ENCODE assay signal across 19 cellular contexts in the genomic region with DNA sequence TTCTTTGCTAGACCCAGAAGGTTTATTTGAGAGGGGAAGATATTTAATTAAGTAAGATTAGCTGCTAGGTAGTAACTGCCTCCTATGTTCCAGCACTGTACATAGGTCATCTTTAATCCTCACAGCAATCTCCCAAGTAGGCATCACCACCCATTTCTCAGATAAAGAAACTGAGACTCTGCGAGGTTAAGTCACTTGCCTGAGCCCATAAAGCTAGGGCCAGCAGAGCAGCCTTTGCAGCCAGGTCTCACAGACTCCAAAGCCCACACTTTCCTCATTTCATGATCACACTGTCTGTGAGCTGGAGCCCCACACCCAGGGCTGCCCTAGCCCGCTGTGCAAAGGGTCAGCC. TPM values are rescaled to one million over a fixed set of nuclear protein-coding genes. Genes with fewer than 3 reads are reported as not detected.
A peak's percentile ranks its signal among the peaks of the same experiment; 100 is the strongest.
DNase-seq lines count a peak whose midpoint lies in the region; ATAC-seq and TF ChIP-seq lines count a peak whose summit lies in the region.
"Had no signal": no experiment of that assay in that cellular context is flagged by ENCODE, and none has a peak within 500 bp of the region (broad histone marks: within the 10 kb centered on the region; RNA-seq: fewer than 3 reads in every experiment).

No MANE protein-coding gene starts in this region.

- peaks cover 0 to 20% of the 10 kb centered on the region in 2 experiments; a peak in 2 of 4 replicates for H3K79me1 ChIP-seq in IMR-90 (ENCODE audit: low read depth in 1 of 2, low read length in 2 of 2)

- peak overlapping the region; percentile 71 for H2BK20ac ChIP-seq in IMR-90 (ENCODE audit: low read depth, low read length)

- peak overlapping the region; percentile 47 for H3K18ac ChIP-seq in IMR-90 (ENCODE audit: low read depth, low read length)

- intact Hi-C loops in IMR-90 (cut with micrococcal nuclease) (loop anchor here (5.0 kb wide), 1 partner anchor 77 kb away; no protein-coding TSS in a partner anchor), mammary epithelial cell (cut with micrococcal nuclease) (no loop called here), stomach (cut with DNase I; ENCODE audit: low total_unique reads) (no loop called here)

- H3K4me1 ChIP-seq in IMR-90 (ENCODE audit: control insufficient read depth, insufficient read depth, low read length) (peaks cover 43% of the 10 kb centered on the region), mammary epithelial cell (ENCODE audit: insufficient read depth, low read length) (peaks cover 56% of the 10 kb centered on the region), mesodermal cell (ENCODE audit: control insufficient read depth, insufficient read depth, low read length, poor library complexity, severe bottlenecking) (peaks cover 42% of the 10 kb centered on the region), stomach (peaks cover 44 to 59% (median 52%) of the 10 kb centered on the region in 4 donors)
- H3K4me1 ChIP-seq: BE2C, parathyroid adenoma had no signal

- TF ChIP-seq EP300 in stomach (IDR thresholded peaks at IDR 0.05) = no peak

- no peak for TF ChIP-seq RAD21 in IMR-90 (IDR thresholded peaks at IDR 0.05; ENCODE audit: low read length)

- H2AK9ac ChIP-seq in IMR-90 (replicated peaks; ENCODE audit: low read depth, low read length, poor library complexity) = peak overlapping the region; percentile 59

- H3K14ac ChIP-seq in IMR-90 (replicated peaks; ENCODE audit: low read depth, low read length) = peak overlapping the region; percentile 83

- peak overlapping the region; percentile 83 for H3K4ac ChIP-seq in IMR-90 (ENCODE audit: low read depth, low read length)

- 63% methylated on average over 1 of the region's 2 CpGs; no CpG with 5 or more reads in 1 of the 2 experiments for WGBS in IMR-90 (ENCODE audit: extremely low coverage in 2 of 2, insufficient read length in 1 of 2), 2 experiments
- 97% methylated on average over 2 of the region's 2 CpGs for whole genome bisulfite sequencing in mammary epithelial cell (ENCODE audit: low coverage, missing lambda C conversion rate)
- 96 to 100% methylated on average over 2 of the region's 2 CpGs for WGBS in mesodermal cell (ENCODE audit: insufficient coverage in 2 of 2), 2 experiments
- 42 to 66% (median 62%) methylated on average over 2 of the region's 2 CpGs for WGBS in stomach, 5 donors

- H3K4me2 ChIP-seq in IMR-90 (ENCODE audit: low read depth, low read length) (peak overlapping the region; percentile 2; the same call in 1 of the 2 replicates), mammary epithelial cell (ENCODE audit: insufficient read depth, low read depth, low read length) (no peak overlapping the region)

- H2AFZ ChIP-seq in IMR-90 (replicated peaks; ENCODE audit: low read length, poor library complexity) = peak overlapping the region; percentile 47
- H2AFZ ChIP-seq in mammary epithelial cell (ENCODE audit: low read depth, low read length) = no peak overlapping the region
- H2AFZ ChIP-seq: parathyroid adenoma had no signal

- peak overlapping the region; percentile 51 for H2BK5ac ChIP-seq in IMR-90 (ENCODE audit: low read depth, low read length, poor library complexity, severe bottlenecking)

- H2AK5ac ChIP-seq in IMR-90 (ENCODE audit: low read depth, low read length) = peak overlapping the region; percentile 90

- TF ChIP-seq POLR2A in IMR-90 (IDR thresholded peaks at IDR 0.05; ENCODE audit: low read depth, low read length) (no peak), stomach (IDR thresholded peaks at IDR 0.05) (no peak)

- H3K36me3 ChIP-seq in IMR-90 (ENCODE audit: control insufficient read depth, insufficient read depth, low read length) (no peaks in the 10 kb centered on the region), mammary epithelial cell (ENCODE audit: insufficient read depth, low read length) (no peaks in the 10 kb centered on the region), mesodermal cell (ENCODE audit: control insufficient read depth, insufficient read depth, low read length) (no peaks in the 10 kb centered on the region), stomach (no peaks in the 10 kb centered on the region)
- H3K36me3 ChIP-seq: BE2C had no signal

- TF ChIP-seq CTCF in IMR-90 (conservative IDR thresholded peaks at IDR 0.05; ENCODE audit: low read depth, low read length) (no peak), mammary epithelial cell (conservative IDR thresholded peaks at IDR 0.05 in 1 of 2, IDR thresholded peaks at IDR 0.05 in 1 of 2; ENCODE audit: extremely low read depth in 1 of 2, insufficient read depth in 1 of 2, low read depth in 1 of 2, low read length in 2 of 2) (no peak), stomach (IDR thresholded peaks at IDR 0.05) (no peak)

- no peak for ATAC-seq in IMR-90 (ENCODE audit: low read depth)
- no peak for ATAC-seq in GM21576 (IDR thresholded peaks at IDR 0.05; ENCODE audit: unreplicated experiment)

- H3K56ac ChIP-seq in IMR-90 (ENCODE audit: extremely low read depth, insufficient read depth, low read length) = no peak overlapping the region

- H3K79me2 ChIP-seq in mammary epithelial cell (ENCODE audit: insufficient read depth, low read length) = no peaks in the 10 kb centered on the region
- H3K79me2 ChIP-seq: parathyroid adenoma had no signal

- POLR2A ChIA-PET in IMR-90 (lab: Charles Lee; ENCODE audit: unreplicated experiment) = no interaction called here

- H3K27ac ChIP-seq in IMR-90 (ENCODE audit: insufficient read depth, low read length) (peak overlapping the region; percentile 79), mammary epithelial cell (ENCODE audit: insufficient read depth, low read depth, low read length) (peak overlapping the region; percentile 100), mesodermal cell (ENCODE audit: low read depth, low read length, severe bottlenecking) (peak overlapping the region; percentile 58), stomach (peak overlapping the region; percentile 87 to 97 (median 91))
- H3K27ac ChIP-seq: parathyroid adenoma had no signal

- H4K20me1 ChIP-seq in IMR-90 (ENCODE audit: insufficient read depth, low read length) (no peaks in the 10 kb centered on the region), mammary epithelial cell (ENCODE audit: insufficient read depth, low read length) (no peaks in the 10 kb centered on the region)

- H3K9ac ChIP-seq in IMR-90 (ENCODE audit: low read depth, low read length) (no peak overlapping the region), mammary epithelial cell (ENCODE audit: insufficient read depth, low read length) (peak overlapping the region; percentile 2)
- H3K9ac ChIP-seq: parathyroid adenoma had no signal

- CTCF ChIA-PET in IMR-90 (lab: Yijun Ruan, JAX) (interaction anchor here (0.7 to 0.9 kb wide), 2 partner anchors 9 to 111 kb away, joined by 3 to 13 read pairs; no protein-coding TSS in a partner anchor), mammary epithelial cell (lab: Charles Lee; ENCODE audit: low non-redundant PET) (no interaction called here)

- peak overlapping the region; percentile 43 for H4K5ac ChIP-seq in IMR-90 (ENCODE audit: low read depth, low read length)

- H3K9me3 ChIP-seq in IMR-90 (ENCODE audit: control insufficient read depth, insufficient read depth, low read length) (peaks cover 7% of the 10 kb centered on the region; the same call in 1 of the 2 replicates), mammary epithelial cell (replicated peaks; ENCODE audit: insufficient read depth, low read length) (peaks cover 3% of the 10 kb centered on the region), mesodermal cell (ENCODE audit: control insufficient read depth, low read length) (peaks cover 29% of the 10 kb centered on the region), stomach (peaks cover 0 to 10% (median 0%) of the 10 kb centered on the region in 4 donors)
- H3K9me3 ChIP-seq: BE2C had no signal

- H3K27me3 ChIP-seq in IMR-90 (ENCODE audit: control insufficient read depth, insufficient read depth, low read length) (no peaks in the 10 kb centered on the region), mammary epithelial cell (ENCODE audit: insufficient read depth, low read length) (no peaks in the 10 kb centered on the region), stomach (no peaks in the 10 kb centered on the region)
- H3K27me3 ChIP-seq: BE2C had no signal

- in situ Hi-C loops in IMR-90 (cut with MboI; ENCODE audit: low sequenced_read_pairs) = no loop called here
- in situ Hi-C loops in mammary epithelial cell (cut with MboI; ENCODE audit: low sequenced_read_pairs in 2 of 2) = no loop called here

- peak overlapping the region; percentile 88 for H2BK120ac ChIP-seq in IMR-90 (ENCODE audit: low read depth, low read length)

- H4K8ac ChIP-seq in IMR-90 (ENCODE audit: low read depth in 2 of 2, low read length in 2 of 2) = peak overlapping the region; percentile 14 to 70; a peak in 3 of 4 replicates

- peak overlapping the region; percentile 83; the same call in 2 of the 3 replicates for H2BK15ac ChIP-seq in IMR-90 (ENCODE audit: low read depth, low read length)

- peak overlapping the region; percentile 75 for H4K91ac ChIP-seq in IMR-90 (ENCODE audit: insufficient read depth, low read depth, low read length)

- peak overlapping the region; percentile 32; the same call in 1 of the 2 replicates for H3K23ac ChIP-seq in IMR-90 (ENCODE audit: low read depth, low read length)

- peaks cover 34% of the 10 kb centered on the region for H3K9me1 ChIP-seq in IMR-90 (ENCODE audit: insufficient read depth, low read length)

- dilution Hi-C loops in IMR-90 (cut with HindIII; ENCODE audit: low sequenced_read_pairs, unreplicated experiment) = no loop called here
- dilution Hi-C loops in mammary epithelial cell (cut with HindIII; ENCODE audit: low sequenced_read_pairs) = no loop called here

- no peak for DNase-seq in IMR-90
- no peak for DNase-seq in mammary epithelial cell
- DNase-seq in stomach = no peak
- DNase-seq in NCI-H1092 (lab: John Stamatoyannopoulos, UW) = no peak
- DNase-seq in SKM-1 treated with dmso at 0.1 percent for 144 hours (lab: John Stamatoyannopoulos, UW; ENCODE audit: unreplicated experiment) = no peak
- DNase-seq in NOMO-1 (lab: John Stamatoyannopoulos, UW; ENCODE audit: unreplicated experiment in 2 of 2) = no peak
- DNase-seq: activated CD4-positive, alpha-beta T cell treated with anti-CD3 and anti-CD28 coated beads, Interleukin-2, amount 10 ng/mL, durations not matched to agents 7 days and 5 days; BE2C; caudate nucleus; foreskin melanocyte; KBM-7; NCI-H1092 treated with DMSO at 0.1 percent for 48 hours; SIG-M5; stimulated activated CD4-positive, alpha-beta T cell treated with anti-CD3 and anti-CD28 coated beads, Interleukin-15, amount 100 ng/mL, for 24 hours had no signal

- H3K4me3 ChIP-seq in IMR-90 (ENCODE audit: insufficient read depth, low read depth, low read length) = no peak overlapping the region
- no peak overlapping the region for H3K4me3 ChIP-seq in mammary epithelial cell (replicated peaks in 1 of 3; ENCODE audit: insufficient read depth in 1 of 3, low read depth in 2 of 3, low read length in 3 of 3)
- H3K4me3 ChIP-seq in mesodermal cell (ENCODE audit: extremely low read depth, insufficient read depth, low read length, poor library complexity, severe bottlenecking) = no peak overlapping the region
- H3K4me3 ChIP-seq in stomach = no peak overlapping the region

- BruUV-seq in IMR-90 (replicated peaks; lab: Mats Ljungman, UMichigan) = no TSS peak
- no TSS peak for BruUV-seq in mammary epithelial cell (replicated peaks; lab: Mats Ljungman, UMichigan)

RNA-seq across cellular contexts. Expression of a gene that starts 20.6 kb away (rescaled TPM):
- not detected in 2 replicates for total RNA-seq in IMR-90 (2012; rRNA removed)
- polyA plus RNA-seq in IMR-90 (2012; rRNA removed) = not detected in 2 replicates
- polyA plus RNA-seq in IMR-90 (2012; cell fraction: cytosol; rRNA removed) = not detected in 2 replicates
- polyA plus RNA-seq in IMR-90 (2012; cell fraction: nucleus; rRNA removed; ENCODE audit: low replicate concordance) = not detected in 2 replicates
- 100 to 1,000 TPM; 173 to 704 TPM for total RNA-seq in mammary epithelial cell
- 42.3 TPM for polyA plus RNA-seq in mammary epithelial cell
- 6.0 TPM for polyA minus RNA-seq in mammary epithelial cell
- not detected for polyA plus RNA-seq in mesodermal cell (2013, experiment 1 of 2)
- not detected for polyA plus RNA-seq in mesodermal cell (2013, experiment 2 of 2)
- not detected for total RNA-seq in stomach
- 10 to 100 TPM in 1 of 3 donors, under 1 TPM in 1, not detected in 1; 0.46 to 64.6 TPM for polyA plus RNA-seq in stomach
- total RNA-seq: activated CD4-positive, alpha-beta T cell treated with anti-CD3 and anti-CD28 coated beads, Interleukin-2, amount 10 ng/mL, durations not matched to agents 7 days and 5 days; activated naive CD8-positive, alpha-beta T cell treated with anti-CD3 and anti-CD28 coated beads, Interleukin-2, amount 10 ng/mL, durations not matched to agents 7 days and 5 days; mononuclear cell had no signal

RNA-seq across cellular contexts. Expression of a gene that starts 46.0 kb away (rescaled TPM):
- not detected in 2 replicates for total RNA-seq in IMR-90 (2012; rRNA removed)
- not detected in 2 replicates for polyA plus RNA-seq in IMR-90 (2012; rRNA removed)
- polyA plus RNA-seq in IMR-90 (2012; cell fraction: cytosol; rRNA removed) = not detected in 2 replicates
- not detected in 2 replicates for polyA plus RNA-seq in IMR-90 (2012; cell fraction: nucleus; rRNA removed; ENCODE audit: low replicate concordance)
- not detected for total RNA-seq in mammary epithelial cell
- 0.32 TPM for polyA plus RNA-seq in mammary epithelial cell
- polyA minus RNA-seq in mammary epithelial cell = not detected
- not detected for polyA plus RNA-seq in mesodermal cell (2013, experiment 1 of 2)
- not detected for polyA plus RNA-seq in mesodermal cell (2013, experiment 2 of 2)
- under 1 TPM in 1 of 5 donors, not detected in 4; 0.92 TPM for total RNA-seq in stomach
- polyA plus RNA-seq in stomach = 10 to 100 TPM in 1 of 3 donors, 1 to 10 TPM in 1, not detected in 1; 2.4 to 16.2 TPM
- total RNA-seq: activated CD4-positive, alpha-beta T cell treated with anti-CD3 and anti-CD28 coated beads, Interleukin-2, amount 10 ng/mL, durations not matched to agents 7 days and 5 days; activated naive CD8-positive, alpha-beta T cell treated with anti-CD3 and anti-CD28 coated beads, Interleukin-2, amount 10 ng/mL, durations not matched to agents 7 days and 5 days; mononuclear cell had no signal

Comparison
In these comparisons a context has a peak if more than half of its experiments do, and no peak if none do; other contexts are left out.
1. RNA of a gene that starts 20.6 kb away (total RNA-seq): 173 to 704 TPM in mammary epithelial cell; not detected in IMR-90 and not detected in stomach; every median in the first group is over 100 times any median in the second.
2. Peak in every context shown above with its lines, with median percentiles within 50 percentile points of each other: H3K27ac ChIP-seq.